Comparison of ENCODE assay signal across 2 cellular contexts in genomic region chr14:74580275-74580672, GRCh38.
TF ChIP-seq lines count a peak whose summit lies in the region.

No MANE protein-coding gene starts in this region.

TF ChIP-seq in A549, 52 proteins besides CTCF, POLR2A, EP300 and RAD21 (continued from another document):
- TF ChIP-seq EHMT2 (IDR thresholded peaks at IDR 0.05; ENCODE audit: low read depth) (no peak), MAX (IDR thresholded peaks at IDR 0.05) (0 out of 2 replicates have a peak, but pooled peaks have one; percentile 27), USF2 (IDR thresholded peaks at IDR 0.05) (peak; percentile 53; the same call in 1 of the 2 replicates), RNF2 (IDR thresholded peaks at IDR 0.05; ENCODE audit: borderline replicate concordance, low read depth) (no peak), RCOR1 (IDR thresholded peaks at IDR 0.05; ENCODE audit: low read depth, low read length) (no peak), TFCP2L1 (CRISPR knock-in tag; IDR thresholded peaks at IDR 0.05) (no peak), CEBPB (IDR thresholded peaks at IDR 0.05) (no peak), MYC (IDR thresholded peaks at IDR 0.05; ENCODE audit: borderline replicate concordance, low read length) (no peak), EHF (CRISPR knock-in tag; IDR thresholded peaks at IDR 0.05) (no peak), PBX3 (IDR thresholded peaks at IDR 0.05) (no peak), ZSCAN20 (CRISPR knock-in tag; IDR thresholded peaks at IDR 0.05) (no peak), HOXA7 (CRISPR knock-in tag; IDR thresholded peaks at IDR 0.05) (no peak), TP53 (CRISPR knock-in tag; IDR thresholded peaks at IDR 0.05) (no peak), FOSB (CRISPR knock-in tag; IDR thresholded peaks at IDR 0.05) (no peak), ATOH8 (CRISPR knock-in tag; IDR thresholded peaks at IDR 0.05; ENCODE audit: low read depth) (no peak), JUNB (IDR thresholded peaks at IDR 0.05) (no peak), ESRRA (IDR thresholded peaks at IDR 0.05; ENCODE audit: borderline replicate concordance, low read length) (0 out of 2 replicates have a peak, but pooled peaks have one; percentile 47)

TF ChIP-seq in HCT116, 20 proteins besides CTCF, POLR2A, EP300 and RAD21 (continued from another document):
- TF ChIP-seq EZH2phosphoT487 (IDR thresholded peaks at IDR 0.05; ENCODE audit: borderline replicate concordance) (no peak), FOSL1 (IDR thresholded peaks at IDR 0.05; ENCODE audit: low read depth) (no peak), TCF7L2 (IDR thresholded peaks at IDR 0.05; ENCODE audit: borderline replicate concordance, extremely low read depth, insufficient read depth, insufficient read length) (no peak), ATF3 (IDR thresholded peaks at IDR 0.05) (no peak), ZBTB33 (IDR thresholded peaks at IDR 0.05; ENCODE audit: extremely low read depth, insufficient replicate concordance, low read length) (no peak), CEBPB (IDR thresholded peaks at IDR 0.05; ENCODE audit: low read depth) (no peak), POLR2AphosphoS5 (IDR thresholded peaks at IDR 0.05; ENCODE audit: low read depth, low read length) (no peak), REST (IDR thresholded peaks at IDR 0.05; ENCODE audit: low read depth) (no peak), YY1 (IDR thresholded peaks at IDR 0.05; ENCODE audit: extremely low read depth, insufficient replicate concordance, low read depth, low read length) (no peak), CBX3 (IDR thresholded peaks at IDR 0.05; ENCODE audit: low read depth) (no peak), SP1 (IDR thresholded peaks at IDR 0.05; ENCODE audit: low read depth) (no peak), SIN3A (IDR thresholded peaks at IDR 0.05; ENCODE audit: low read depth) (no peak)
